In the genomic region with DNA sequence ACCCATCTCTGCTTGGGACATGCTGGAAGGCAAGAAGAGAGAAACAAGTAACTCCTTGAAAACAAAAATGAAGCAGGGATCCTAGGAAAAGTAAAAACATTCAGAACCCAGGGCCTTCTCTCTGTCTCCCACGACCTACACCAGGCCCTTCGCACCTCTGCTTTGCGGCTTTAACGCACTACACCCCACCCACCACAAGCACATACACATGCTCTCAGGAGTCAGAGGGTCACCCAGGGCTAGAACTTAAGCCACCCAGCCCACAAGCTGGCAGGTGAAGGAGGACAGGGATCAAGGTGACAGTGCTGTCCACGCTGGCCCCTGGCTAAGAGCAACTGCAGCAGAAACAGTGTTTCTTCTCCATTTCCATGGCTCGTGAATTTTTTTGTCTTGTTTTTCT, we compare ENCODE assay signal across 32 cellular contexts.
A peak's percentile ranks its signal among the peaks of the same experiment; 100 is the strongest.
DNase-seq lines count a peak whose midpoint lies in the region; TF ChIP-seq lines count a peak whose summit lies in the region.
"Had no signal": no experiment of that assay in that cellular context is flagged by ENCODE, and none has a peak within 500 bp of the region (broad histone marks: within the 10 kb centered on the region; RNA-seq: fewer than 3 reads in every experiment).

No MANE protein-coding gene starts in this region.

- 71% methylated on average over 6 of the region's 6 CpGs for WGBS in prostate gland

- intact Hi-C loops in breast epithelium (cut with DNase I; ENCODE audit: low total_unique reads) (no loop called here), MCF 10A (cut with micrococcal nuclease) (no loop called here), prostate gland (cut with DNase I) (no loop called here)

- H3K4me3 Mint-ChIP-seq in MCF 10A (ENCODE audit: unreplicated experiment) (no peak overlapping the region), immature natural killer cell (peak overlapping the region; percentile 48 to 81 (median 77))
- H3K4me3 Mint-ChIP-seq: activated CD4-positive, alpha-beta memory T cell treated with anti-CD3 and anti-CD28 coated beads for 36 hours; activated T-cell treated with anti-CD3 and anti-CD28 coated beads, Interleukin-2, amount 50 U/mL, for 72 hours; CD4-positive, CD25-positive, alpha-beta regulatory T cell; nephron progenitor cell; stimulated activated naive CD8-positive, alpha-beta T cell treated with anti-CD3 and anti-CD28 coated beads, Interleukin-15, amount 100 ng/mL, for 72 hours; T-helper 1 cell treated with Interleukin-12 subunit alpha and Interleukin-12 subunit beta and Interleukin-4 antibody, amounts not matched to agents 30 μg/mL and 1 μg/mL, for 36 hours had no signal

- H3K9me3 ChIP-seq in breast epithelium (no peaks in the 10 kb centered on the region), neutrophil (no peaks in the 10 kb centered on the region), prostate gland (no peaks in the 10 kb centered on the region)
- H3K9me3 ChIP-seq: ascending aorta, pancreas, SK-N-SH, tibial artery had no signal

- H3K4me3 ChIP-seq in breast epithelium (no peak overlapping the region), neutrophil (ENCODE audit: low read depth in 1 of 2, low read length in 1 of 2) (no peak overlapping the region), prostate gland (no peak overlapping the region)
- H3K4me3 ChIP-seq: ascending aorta, pancreas, tibial artery had no signal

- TF ChIP-seq POLR2A in breast epithelium (IDR thresholded peaks at IDR 0.05) (no peak), prostate gland (IDR thresholded peaks at IDR 0.05) (no peak)

- TF ChIP-seq CTCF in breast epithelium (IDR thresholded peaks at IDR 0.05) (no peak), MCF 10A (IDR thresholded peaks at IDR 0.05; ENCODE audit: unreplicated experiment) (no peak), neutrophil (IDR thresholded peaks at IDR 0.05) (no peak), prostate gland (IDR thresholded peaks at IDR 0.05) (no peak)

- POLR2A ChIA-PET in MCF 10A (lab: Yijun Ruan, JAX), result no interaction called here

- H3K36me3 ChIP-seq in breast epithelium (no peaks in the 10 kb centered on the region), neutrophil (no peaks in the 10 kb centered on the region), prostate gland (no peaks in the 10 kb centered on the region)
- H3K36me3 ChIP-seq: ascending aorta, pancreas, tibial artery had no signal

- H3K36me3 Mint-ChIP-seq in MCF 10A (ENCODE audit: insufficient read depth, unreplicated experiment) (peaks cover 12% of the 10 kb centered on the region), immature natural killer cell (peaks cover 0 to 4% (median 0%) of the 10 kb centered on the region in 3 donors)
- H3K36me3 Mint-ChIP-seq: activated CD4-positive, alpha-beta memory T cell treated with anti-CD3 and anti-CD28 coated beads for 36 hours; CD4-positive, CD25-positive, alpha-beta regulatory T cell had no signal

- H3K4me1 Mint-ChIP-seq in MCF 10A (ENCODE audit: insufficient read depth, unreplicated experiment), result peaks cover 15% of the 10 kb centered on the region
- H3K4me1 Mint-ChIP-seq in immature natural killer cell, result peaks cover 43 to 49% of the 10 kb centered on the region in 2 donors
- H3K4me1 Mint-ChIP-seq: stimulated activated naive CD8-positive, alpha-beta T cell treated with anti-CD3 and anti-CD28 coated beads, Interleukin-15, amount 100 ng/mL, for 72 hours had no signal

- no TSS peak for BruUV-seq in MCF 10A (replicated peaks; lab: Mats Ljungman, UMichigan)

- no peaks in the 10 kb centered on the region for H3K27me3 ChIP-seq in breast epithelium
- no peaks in the 10 kb centered on the region for H3K27me3 ChIP-seq in neutrophil
- H3K27me3 ChIP-seq in prostate gland (replicated peaks; ENCODE audit: insufficient read depth), result no peaks in the 10 kb centered on the region
- H3K27me3 ChIP-seq: ascending aorta, pancreas had no signal

- H3K27ac ChIP-seq in breast epithelium, result peak overlapping the region; percentile 34 to 50
- H3K27ac ChIP-seq in neutrophil, result peak overlapping the region; percentile 93
- no peak overlapping the region for H3K27ac ChIP-seq in prostate gland
- H3K27ac ChIP-seq: ascending aorta, KMS-11, tibial artery had no signal

- H3K9me3 Mint-ChIP-seq in MCF 10A (ENCODE audit: unreplicated experiment), result no peaks in the 10 kb centered on the region
- no peaks in the 10 kb centered on the region for H3K9me3 Mint-ChIP-seq in immature natural killer cell
- H3K9me3 Mint-ChIP-seq: activated CD4-positive, alpha-beta memory T cell treated with anti-CD3 and anti-CD28 coated beads for 36 hours; activated T-cell treated with anti-CD3 and anti-CD28 coated beads, Interleukin-2, amount 50 U/mL, for 72 hours; nephron progenitor cell; stimulated activated naive CD8-positive, alpha-beta T cell treated with anti-CD3 and anti-CD28 coated beads, Interleukin-15, amount 100 ng/mL, for 72 hours; T-helper 1 cell treated with Interleukin-12 subunit alpha and Interleukin-12 subunit beta and Interleukin-4 antibody, amounts not matched to agents 30 μg/mL and 1 μg/mL, for 36 hours had no signal

- H3K27me3 Mint-ChIP-seq in MCF 10A (ENCODE audit: insufficient read depth, unreplicated experiment), result no peaks in the 10 kb centered on the region
- H3K27me3 Mint-ChIP-seq in immature natural killer cell (ENCODE audit: low read depth in 3 of 3), result peaks cover 0 to 21% (median 16%) of the 10 kb centered on the region in 3 donors

- DNase-seq in breast epithelium (ENCODE audit: low spot score in 2 of 2) (no peak), MCF 10A (ENCODE audit: unreplicated experiment) (no peak), immature natural killer cell (peak; percentile 29 to 54 (median 32)), prostate gland (ENCODE audit: low spot score) (no peak), T-helper 1 cell (no peak), NAMALWA (ENCODE audit: low spot score) (no peak)
- no peak for DNase-seq in stimulated activated CD4-positive, alpha-beta T cell treated with anti-CD3 and anti-CD28 coated beads, Interleukin-12 subunit alpha, Interleukin-12 subunit beta, amount 100 ng/mL, for 4 hours
- DNase-seq: activated CD4-positive, alpha-beta memory T cell treated with anti-CD3 and anti-CD28 coated beads for 36 hours; activated T-cell treated with anti-CD3 and anti-CD28 coated beads, Interleukin-2, amount 50 U/mL, for 72 hours; Calu3; caudate nucleus; CD4-positive, CD25-positive, alpha-beta regulatory T cell; DND-41; glutamatergic neuron; kidney; midbrain; MM.1S; NCI-H1930; NCI-H2171 treated with DMSO at 0.1 percent for 48 hours; NCI-H524 treated with DMSO at 0.1 percent for 48 hours; nephron progenitor cell; pancreas; PC-3; retina; SK-N-SH; stimulated activated CD4-positive, alpha-beta T cell treated with anti-CD3 and anti-CD28 coated beads, Interleukin-1b, Interleukin-23, amount 100 ng/mL, for 48 hours; stimulated activated naive CD8-positive, alpha-beta T cell treated with anti-CD3 and anti-CD28 coated beads, Interleukin-15, amount 100 ng/mL, for 72 hours; tibial artery had no signal

- H3K27ac Mint-ChIP-seq in MCF 10A (ENCODE audit: low read depth, unreplicated experiment) (no peak overlapping the region), immature natural killer cell (peak overlapping the region in 5 of 6 donors; percentile 1 to 48 (median 21))
- H3K27ac Mint-ChIP-seq: activated CD4-positive, alpha-beta memory T cell treated with anti-CD3 and anti-CD28 coated beads for 36 hours; activated T-cell treated with anti-CD3 and anti-CD28 coated beads, Interleukin-2, amount 50 U/mL, for 72 hours; nephron progenitor cell; stimulated activated naive CD8-positive, alpha-beta T cell treated with anti-CD3 and anti-CD28 coated beads, Interleukin-15, amount 100 ng/mL, for 72 hours; T-helper 1 cell treated with Interleukin-12 subunit alpha and Interleukin-12 subunit beta and Interleukin-4 antibody, amounts not matched to agents 30 μg/mL and 1 μg/mL, for 36 hours had no signal

- peaks cover 0 to 7% of the 10 kb centered on the region in 2 donors for H3K4me1 ChIP-seq in breast epithelium
- H3K4me1 ChIP-seq in neutrophil (ENCODE audit: control insufficient read depth in 1 of 2, insufficient read depth in 1 of 2, low read depth in 1 of 2, low read length in 1 of 2), result peaks cover 62 to 71% of the 10 kb centered on the region in 2 experiments
- no peaks in the 10 kb centered on the region for H3K4me1 ChIP-seq in prostate gland (replicated peaks)
- H3K4me1 ChIP-seq: ascending aorta, tibial artery had no signal

- CTCF ChIA-PET in MCF 10A (lab: Yijun Ruan, JAX), result interaction anchor here (1.8 kb wide), 1 partner anchor 10 kb away, joined by 3 read pairs; no protein-coding TSS in a partner anchor

Comparison
In these comparisons a context has a peak if more than half of its experiments do, and no peak if none do; other contexts are left out.
1. DNase-seq: peak in immature natural killer cell (3 of 3); none in breast epithelium (0 of 2), MCF 10A (single experiment), stimulated activated CD4-positive, alpha-beta T cell treated with anti-CD3 and anti-CD28 coated beads, Interleukin-12 subunit alpha, Interleukin-12 subunit beta, amount 100 ng/mL, for 4 hours (single experiment), prostate gland (single experiment), T-helper 1 cell (0 of 5) and NAMALWA (single experiment).
2. H3K27ac ChIP-seq: peak in breast epithelium (2 of 2) and neutrophil (single experiment); none in prostate gland (0 of 2).